In the genomic region with DNA sequence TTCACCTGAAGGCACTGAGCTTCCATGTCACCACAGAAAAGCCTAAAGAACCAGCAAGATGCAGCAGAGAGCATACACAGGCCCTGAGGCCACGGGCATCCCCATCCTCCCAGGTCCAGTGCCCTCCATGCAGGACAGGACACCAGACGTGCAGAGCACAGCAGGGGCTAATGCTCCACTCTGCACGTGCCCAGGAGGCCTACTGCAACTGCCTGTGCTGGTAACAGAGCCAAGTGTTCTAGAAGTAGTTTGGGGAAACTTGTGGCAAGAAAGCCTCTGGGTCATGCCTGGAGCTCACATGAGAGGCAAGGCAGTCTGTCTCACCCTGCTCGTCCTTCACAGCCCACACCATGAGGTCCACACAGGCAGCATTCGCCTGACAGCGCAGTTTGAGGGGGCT, we compare ENCODE assay signal across 19 cellular contexts. TPM values are rescaled to one million over a fixed set of nuclear protein-coding genes. Genes with fewer than 3 reads are reported as not detected.
"Had no signal": no experiment of that assay in that cellular context is flagged by ENCODE, and none has a peak within 500 bp of the region (broad histone marks: within the 10 kb centered on the region; RNA-seq: fewer than 3 reads in every experiment).

No MANE protein-coding gene starts in this region.

- H3K4me1 ChIP-seq: adrenal gland, foreskin keratinocyte, left ventricle myocardium inferior, pancreas, psoas muscle, right atrium auricular region, tibial artery had no signal

- ATAC-seq: foreskin keratinocyte; stimulated activated naive CD8-positive, alpha-beta T cell treated with anti-CD3 and anti-CD28 coated beads, Interleukin-15, Interleukin-2, amounts not matched to agents 100 U/mL and 50 U/mL, for 24 hours had no signal

- H3K4me3 Mint-ChIP-seq: activated CD4-positive, alpha-beta T cell treated with anti-CD3 and anti-CD28 coated beads, Interleukin-2, amount 10 ng/mL, durations not matched to agents 7 days and 5 days; activated CD8-positive, alpha-beta memory T cell treated with anti-CD3 and anti-CD28 coated beads, Interleukin-2, amount 10 ng/mL, durations not matched to agents 7 days and 5 days; activated CD8-positive, alpha-beta T cell treated with anti-CD3 and anti-CD28 coated beads for 36 hours; immature natural killer cell; mesothelial cell of epicardium; natural killer cell had no signal

- H3K4me3 ChIP-seq: adrenal gland, left ventricle myocardium inferior, pancreas, psoas muscle, right atrium auricular region, spleen, tibial artery had no signal

- H3K4me1 Mint-ChIP-seq: activated CD4-positive, alpha-beta T cell treated with anti-CD3 and anti-CD28 coated beads, Interleukin-2, amount 10 ng/mL, durations not matched to agents 7 days and 5 days; activated CD8-positive, alpha-beta memory T cell treated with anti-CD3 and anti-CD28 coated beads, Interleukin-2, amount 10 ng/mL, durations not matched to agents 7 days and 5 days; natural killer cell had no signal

- H3K27me3 ChIP-seq: adrenal gland, foreskin keratinocyte, pancreas, right atrium auricular region, spleen, tibial artery had no signal

- DNase-seq: effector CD4-positive, alpha-beta T cell; foreskin keratinocyte; left ventricle myocardium inferior; natural killer cell had no signal

- H3K27ac ChIP-seq: adrenal gland, foreskin keratinocyte, left ventricle myocardium inferior, pancreas, psoas muscle, right atrium auricular region, spleen, tibial artery had no signal

- H3K9me3 Mint-ChIP-seq: activated CD4-positive, alpha-beta T cell treated with anti-CD3 and anti-CD28 coated beads, Interleukin-2, amount 10 ng/mL, durations not matched to agents 7 days and 5 days; activated CD8-positive, alpha-beta T cell treated with anti-CD3 and anti-CD28 coated beads for 36 hours; immature natural killer cell; mesothelial cell of epicardium; natural killer cell had no signal

- H3K27me3 Mint-ChIP-seq: activated CD4-positive, alpha-beta T cell treated with anti-CD3 and anti-CD28 coated beads, Interleukin-2, amount 10 ng/mL, durations not matched to agents 7 days and 5 days; activated CD8-positive, alpha-beta memory T cell treated with anti-CD3 and anti-CD28 coated beads, Interleukin-2, amount 10 ng/mL, durations not matched to agents 7 days and 5 days; activated CD8-positive, alpha-beta T cell treated with anti-CD3 and anti-CD28 coated beads for 36 hours had no signal

- H3K27ac Mint-ChIP-seq: activated CD4-positive, alpha-beta T cell treated with anti-CD3 and anti-CD28 coated beads, Interleukin-2, amount 10 ng/mL, durations not matched to agents 7 days and 5 days; activated CD8-positive, alpha-beta memory T cell treated with anti-CD3 and anti-CD28 coated beads, Interleukin-2, amount 10 ng/mL, durations not matched to agents 7 days and 5 days; activated CD8-positive, alpha-beta T cell treated with anti-CD3 and anti-CD28 coated beads for 36 hours; mesothelial cell of epicardium; natural killer cell had no signal

- H3K9me3 ChIP-seq: adrenal gland, left ventricle myocardium inferior, pancreas, psoas muscle, right atrium auricular region, spleen, tibial artery had no signal

RNA-seq across cellular contexts. Expression of gene SERPIND1, which starts 30.7 kb away (rescaled TPM):
- total RNA-seq: activated CD4-positive, alpha-beta T cell treated with anti-CD3 and anti-CD28 coated beads, Interleukin-2, amount 10 ng/mL, durations not matched to agents 7 days and 5 days; activated CD8-positive, alpha-beta memory T cell treated with anti-CD3 and anti-CD28 coated beads, Interleukin-2, amount 10 ng/mL, durations not matched to agents 7 days and 5 days; activated CD8-positive, alpha-beta T cell treated with anti-CD3 and anti-CD28 coated beads for 36 hours; bronchial epithelial cell; foreskin keratinocyte; kidney epithelial cell; mesothelial cell of epicardium; psoas muscle; T-helper 1 cell treated with Interleukin-12 subunit alpha and Interleukin-12 subunit beta and Interleukin-4 antibody, amounts not matched to agents 30 ng/mL and 1 ng/mL, for 36 hours had no signal
- polyA plus RNA-seq: foreskin keratinocyte had no signal
